Comparison of ENCODE assay signal across 15 cellular contexts in genomic region chr12:106386836-106387555, GRCh38. TPM values are rescaled to one million over a fixed set of nuclear protein-coding genes. Genes with fewer than 3 reads are reported as not detected.
DNase-seq lines count a peak whose midpoint lies in the region; TF ChIP-seq lines count a peak whose summit lies in the region.
"Had no signal": no experiment of that assay in that cellular context is flagged by ENCODE, and none has a peak within 500 bp of the region (broad histone marks: within the 10 kb centered on the region; RNA-seq: fewer than 3 reads in every experiment).

No MANE protein-coding gene starts in this region.

- H3K9me3 Mint-ChIP-seq in HFFc6 (no peaks in the 10 kb centered on the region), chondrocyte (ENCODE audit: low read depth) (peaks cover 7% of the 10 kb centered on the region)

- H3K4me1 Mint-ChIP-seq in HFFc6 (ENCODE audit: low read depth) (0 out of 2 replicates have a peak, but pooled peaks cover 2% of the 10 kb centered on the region), chondrocyte (ENCODE audit: low read depth) (peaks cover 5% of the 10 kb centered on the region)

- POLR2A ChIA-PET in AG04449 (lab: Yijun Ruan, JAX) = interaction anchor here (0.7 kb wide), 1 partner anchor 160 kb away, joined by 3 read pairs; no protein-coding TSS in a partner anchor

- H3K27ac Mint-ChIP-seq in HFFc6 (no peak overlapping the region), chondrocyte (ENCODE audit: unreplicated experiment) (peak overlapping the region; percentile 17)
- H3K27ac Mint-ChIP-seq: activated CD8-positive, alpha-beta memory T cell treated with anti-CD3 and anti-CD28 coated beads, Interleukin-2, amount 10 ng/mL, durations not matched to agents 7 days and 5 days; progenitor cell of endocrine pancreas had no signal

- CTCF ChIA-PET in AG04449 (lab: Yijun Ruan, JAX) = interaction anchor here (0.8 to 11.1 kb wide), 16 partner anchors 9 to 1223 kb away, joined by 3 to 118 read pairs (median 4); no protein-coding TSS in a partner anchor

- no peak overlapping the region for H3K4me3 ChIP-seq in AG04449 (ENCODE audit: low read depth, low read length)
- H3K4me3 ChIP-seq: lung, upper lobe of left lung had no signal

- H3K27me3 Mint-ChIP-seq in HFFc6 (ENCODE audit: insufficient read depth) = no peaks in the 10 kb centered on the region
- no peaks in the 10 kb centered on the region for H3K27me3 Mint-ChIP-seq in chondrocyte (ENCODE audit: low read depth)
- H3K27me3 Mint-ChIP-seq: activated CD8-positive, alpha-beta memory T cell treated with anti-CD3 and anti-CD28 coated beads, Interleukin-2, amount 10 ng/mL, durations not matched to agents 7 days and 5 days; progenitor cell of endocrine pancreas had no signal

- peak; percentile 74 for DNase-seq in AG04449 (ENCODE audit: low read depth, low spot score)
- DNase-seq in HFFc6 = peak; percentile 5
- no peak for DNase-seq in chondrocyte (ENCODE audit: low spot score)
- DNase-seq in iris pigment epithelial cell (ENCODE audit: low read depth) = peak; percentile 59
- DNase-seq in activated CD4-positive, alpha-beta T cell treated with anti-CD3 and anti-CD28 coated beads, Interleukin-2, amount 50 U/mL, for 4 hours = no peak
- no peak for DNase-seq in globus pallidus (ENCODE audit: low spot score)
- DNase-seq in GM19240 (ENCODE audit: insufficient read length, low spot score) = no peak
- DNase-seq in A172 (ENCODE audit: low spot score) = no peak
- DNase-seq: activated CD8-positive, alpha-beta memory T cell treated with anti-CD3 and anti-CD28 coated beads, Interleukin-2, amount 10 ng/mL, durations not matched to agents 7 days and 5 days; activated naive CD4-positive, alpha-beta T cell treated with anti-CD3 and anti-CD28 coated beads, Interleukin-2, amount 50 U/mL, for 16 hours; aorta; NCI-H226; upper lobe of left lung had no signal

- TF ChIP-seq CTCF in AG04449 (IDR thresholded peaks at IDR 0.05; ENCODE audit: insufficient read depth, low read length, missing control alignments) (no peak), HFFc6 (IDR thresholded peaks at IDR 0.05) (no peak), chondrocyte (IDR thresholded peaks at IDR 0.05) (no peak)

- no peak overlapping the region for H3K4me3 Mint-ChIP-seq in HFFc6
- H3K4me3 Mint-ChIP-seq in chondrocyte (ENCODE audit: unreplicated experiment) = no peak overlapping the region
- H3K4me3 Mint-ChIP-seq: activated CD8-positive, alpha-beta memory T cell treated with anti-CD3 and anti-CD28 coated beads, Interleukin-2, amount 10 ng/mL, durations not matched to agents 7 days and 5 days had no signal

- H3K36me3 Mint-ChIP-seq in HFFc6 (ENCODE audit: low read depth) = peaks cover 14% of the 10 kb centered on the region
- H3K36me3 Mint-ChIP-seq in chondrocyte (ENCODE audit: low read depth) = peaks cover 15% of the 10 kb centered on the region

RNA-seq across cellular contexts. Expression of gene POLR3B, which starts 29.4 kb away (rescaled TPM):
- 10 to 100 TPM; 16.4 to 18.8 (median 17.3) TPM for total RNA-seq in HFFc6 (2021; fragmentation: NEBNext Ultra II Directional; extraction: Animal tissue kit (Norgen Biotek cat#: 25700))
- total RNA-seq in chondrocyte = 9.6 to 14.5 TPM (median 10.7 TPM) in 3 replicates
- total RNA-seq in A172 (2014; rRNA removed; shearing (Covaris generic)) = 7.2 and 8.6 TPM in 2 replicates

Comparison
In these comparisons a context has a peak if more than half of its experiments do, and no peak if none do; other contexts are left out.
1. DNase-seq: peak in AG04449 (single experiment), HFFc6 (single experiment) and iris pigment epithelial cell (single experiment); none in chondrocyte (single experiment), activated CD4-positive, alpha-beta T cell treated with anti-CD3 and anti-CD28 coated beads, Interleukin-2, amount 50 U/mL, for 4 hours (0 of 2), globus pallidus (single experiment), GM19240 (single experiment) and A172 (single experiment).